ENCODE assay signal across 20 cellular contexts in the genomic region with DNA sequence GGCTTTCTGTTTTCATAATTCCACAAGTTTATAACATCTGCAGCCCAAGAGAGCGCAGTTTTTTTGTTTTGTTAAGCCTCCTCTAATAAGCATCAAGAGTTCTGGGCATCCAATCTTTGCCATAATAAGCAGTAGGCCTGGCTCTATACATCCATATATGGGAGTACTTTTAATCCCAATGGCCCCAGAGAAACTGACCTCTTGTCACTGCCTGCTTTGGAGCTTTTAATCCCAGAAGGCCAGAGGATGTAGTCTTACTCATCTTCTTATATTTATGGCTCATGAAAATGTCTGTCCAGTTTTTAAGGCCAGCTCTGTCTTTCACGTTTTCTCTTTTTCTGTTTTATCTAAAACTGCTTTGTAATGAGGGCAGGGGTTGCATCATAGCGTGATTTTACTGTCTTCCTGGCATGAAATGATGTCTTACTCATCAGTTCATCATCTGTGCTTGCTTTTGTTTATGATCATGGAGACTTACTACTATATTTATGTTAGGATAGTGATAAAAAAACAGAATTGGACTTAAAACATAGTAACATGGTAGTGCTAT.
DNase-seq lines count a peak whose midpoint lies in the region; ATAC-seq and TF ChIP-seq lines count a peak whose summit lies in the region.
"Had no signal": no experiment of that assay in that cellular context is flagged by ENCODE, and none has a peak within 500 bp of the region (broad histone marks: within the 10 kb centered on the region; RNA-seq: fewer than 3 reads in every experiment).

No MANE protein-coding gene starts in this region.

- dilution Hi-C loops in IMR-90 (cut with HindIII; ENCODE audit: low sequenced_read_pairs, unreplicated experiment): no loop called here

- H3K56ac ChIP-seq in IMR-90 (ENCODE audit: extremely low read depth, insufficient read depth, low read length): peak overlapping the region; percentile 73; the same call in 1 of the 2 replicates

- peak overlapping the region; percentile 35 for H3K18ac ChIP-seq in IMR-90 (ENCODE audit: low read depth, low read length)

- peak overlapping the region; percentile 28 for H2BK5ac ChIP-seq in IMR-90 (ENCODE audit: low read depth, low read length, poor library complexity, severe bottlenecking)

- TF ChIP-seq RAD21 in IMR-90 (IDR thresholded peaks at IDR 0.05; ENCODE audit: low read length): no peak

- peak overlapping the region; percentile 68 for H3K27ac ChIP-seq in AG04450 (ENCODE audit: low read depth, low read length)
- peak overlapping the region; percentile 81; the same call in 1 of the 2 replicates for H3K27ac ChIP-seq in IMR-90 (ENCODE audit: insufficient read depth, low read length)
- H3K27ac ChIP-seq: psoas muscle, uterus had no signal

- peak; percentile 92 for ATAC-seq in IMR-90 (ENCODE audit: low read depth)
- ATAC-seq in activated T-helper 17 cell treated with anti-CD3 and anti-CD28 coated beads, Interleukin-2, amount 50 U/mL, for 72 hours (replicated peaks): no peak
- ATAC-seq in activated CD4-positive, CD25-positive, alpha-beta regulatory T cell treated with anti-CD3 and anti-CD28 coated beads, Interleukin-2, amount 50 U/mL, for 24 hours: no peak
- ATAC-seq: activated T-cell treated with anti-CD3 and anti-CD28 coated beads, Interleukin-2, amount 50 U/mL, for 72 hours; psoas muscle; stimulated activated naive CD8-positive, alpha-beta T cell treated with anti-CD3 and anti-CD28 coated beads, Interleukin-15, Interleukin-2, amounts not matched to agents 100 U/mL and 50 U/mL, for 24 hours had no signal

- no peak overlapping the region for H3K4me3 Mint-ChIP-seq in activated T-helper 17 cell treated with anti-CD3 and anti-CD28 coated beads, Interleukin-2, amount 50 U/mL, for 72 hours
- H3K4me3 Mint-ChIP-seq: activated CD4-positive, alpha-beta memory T cell treated with anti-CD3 and anti-CD28 coated beads, Interleukin-2, amount 10 ng/mL, durations not matched to agents 7 days and 5 days; activated T-cell treated with anti-CD3 and anti-CD28 coated beads, Interleukin-2, amount 50 U/mL, for 72 hours; neural crest cell had no signal

- H3K79me1 ChIP-seq in IMR-90 (ENCODE audit: low read depth in 1 of 2, low read length in 2 of 2): no peaks in the 10 kb centered on the region

- no peak overlapping the region for H2AK9ac ChIP-seq in IMR-90 (replicated peaks; ENCODE audit: low read depth, low read length, poor library complexity)

- H2AK5ac ChIP-seq in IMR-90 (ENCODE audit: low read depth, low read length): no peak overlapping the region

- no peak overlapping the region; the same call in 1 of the 2 replicates for H4K5ac ChIP-seq in IMR-90 (ENCODE audit: low read depth, low read length)

- no peaks in the 10 kb centered on the region for H4K20me1 ChIP-seq in IMR-90 (ENCODE audit: insufficient read depth, low read length)

- H3K27ac Mint-ChIP-seq in activated T-helper 17 cell treated with anti-CD3 and anti-CD28 coated beads, Interleukin-2, amount 50 U/mL, for 72 hours: no peak overlapping the region
- H3K27ac Mint-ChIP-seq: activated CD4-positive, alpha-beta memory T cell treated with anti-CD3 and anti-CD28 coated beads, Interleukin-2, amount 10 ng/mL, durations not matched to agents 7 days and 5 days; activated T-cell treated with anti-CD3 and anti-CD28 coated beads, Interleukin-2, amount 50 U/mL, for 72 hours had no signal

- H3K36me3 ChIP-seq in IMR-90 (ENCODE audit: control insufficient read depth, insufficient read depth, low read length) (no peaks in the 10 kb centered on the region), adipocyte (ENCODE audit: control insufficient read depth, insufficient read depth, low read length, severe bottlenecking) (no peaks in the 10 kb centered on the region)
- H3K36me3 ChIP-seq: uterus had no signal

- H3K27me3 Mint-ChIP-seq in activated T-helper 17 cell treated with anti-CD3 and anti-CD28 coated beads, Interleukin-2, amount 50 U/mL, for 72 hours: no peaks in the 10 kb centered on the region
- H3K27me3 Mint-ChIP-seq: activated CD4-positive, alpha-beta memory T cell treated with anti-CD3 and anti-CD28 coated beads, Interleukin-2, amount 10 ng/mL, durations not matched to agents 7 days and 5 days had no signal

- H3K4ac ChIP-seq in IMR-90 (ENCODE audit: low read depth, low read length): peak overlapping the region; percentile 40

- peak overlapping the region in 1 of 2 experiments; percentile 53; a peak in 1 of 4 replicates for H4K8ac ChIP-seq in IMR-90 (ENCODE audit: low read depth in 2 of 2, low read length in 2 of 2)

- H3K9me1 ChIP-seq in IMR-90 (ENCODE audit: insufficient read depth, low read length): no peaks in the 10 kb centered on the region

- H3K4me3 ChIP-seq in AG04450 (ENCODE audit: low read depth, low read length) (no peak overlapping the region), IMR-90 (ENCODE audit: insufficient read depth, low read depth, low read length) (no peak overlapping the region), adipocyte (ENCODE audit: low read length) (no peak overlapping the region), fibroblast of pulmonary artery (replicated peaks; ENCODE audit: low read depth, low read length) (no peak overlapping the region)
- H3K4me3 ChIP-seq: psoas muscle, uterus had no signal

- no peak overlapping the region for H2BK15ac ChIP-seq in IMR-90 (ENCODE audit: low read depth, low read length)

- H3K9ac ChIP-seq in IMR-90 (ENCODE audit: low read depth, low read length) (no peak overlapping the region), adipocyte (ENCODE audit: low read length) (peak overlapping the region; percentile 2)

- H3K4me2 ChIP-seq in IMR-90 (ENCODE audit: low read depth, low read length): no peak overlapping the region

- DNase-seq in AG04450 (ENCODE audit: low read depth, low spot score) (peak; percentile 47), IMR-90 (peak; percentile 86), adipocyte (ENCODE audit: low read depth) (peak; percentile 60), fibroblast of pulmonary artery (ENCODE audit: low read depth) (peak; percentile 27), dermis blood vessel endothelial cell (no peak), HT-29 (ENCODE audit: low spot score) (no peak)
- DNase-seq: activated CD4-positive, alpha-beta memory T cell treated with anti-CD3 and anti-CD28 coated beads, Interleukin-2, amount 10 ng/mL, durations not matched to agents 7 days and 5 days; activated T-cell treated with anti-CD3 and anti-CD28 coated beads, Interleukin-2, amount 50 U/mL, for 72 hours; cerebellar nuclear complex; GF-D8; H7; NCI-H2081 treated with DMSO at 0.1 percent for 48 hours; NCI-H524 treated with DMSO at 0.1 percent for 48 hours; psoas muscle; stimulated activated naive CD8-positive, alpha-beta T cell treated with anti-CD3 and anti-CD28 coated beads, Interleukin-15, Interleukin-2, amounts not matched to agents 100 U/mL and 50 U/mL, for 24 hours; SW 1271; uterus had no signal

- H2AFZ ChIP-seq in IMR-90 (replicated peaks; ENCODE audit: low read length, poor library complexity): no peak overlapping the region

- H3K9me3 Mint-ChIP-seq in activated T-helper 17 cell treated with anti-CD3 and anti-CD28 coated beads, Interleukin-2, amount 50 U/mL, for 72 hours: peaks cover 5% of the 10 kb centered on the region
- H3K9me3 Mint-ChIP-seq: neural crest cell had no signal

- peaks cover 2% of the 10 kb centered on the region; the same call in 1 of the 2 replicates for H3K4me1 ChIP-seq in IMR-90 (ENCODE audit: control insufficient read depth, insufficient read depth, low read length)
- peaks cover 9% of the 10 kb centered on the region for H3K4me1 ChIP-seq in adipocyte (ENCODE audit: control insufficient read depth, insufficient read depth, low read length)
- H3K4me1 ChIP-seq: psoas muscle, uterus had no signal

- peak overlapping the region; percentile 58 for H2BK120ac ChIP-seq in IMR-90 (ENCODE audit: low read depth, low read length)

- in situ Hi-C loops in IMR-90 (cut with MboI; ENCODE audit: low sequenced_read_pairs): no loop called here

- no peak for TF ChIP-seq POLR2A in IMR-90 (IDR thresholded peaks at IDR 0.05; ENCODE audit: low read depth, low read length)

- intact Hi-C loops in IMR-90 (cut with micrococcal nuclease): no loop called here

- H3K23ac ChIP-seq in IMR-90 (ENCODE audit: low read depth, low read length): no peak overlapping the region

- no peaks in the 10 kb centered on the region for H3K27me3 ChIP-seq in AG04450 (ENCODE audit: control insufficient read depth, insufficient read depth, low read length)
- H3K27me3 ChIP-seq in IMR-90 (ENCODE audit: control insufficient read depth, insufficient read depth, low read length): no peaks in the 10 kb centered on the region
- no peaks in the 10 kb centered on the region for H3K27me3 ChIP-seq in adipocyte (replicated peaks; ENCODE audit: control insufficient read depth, insufficient read depth, low read length)
- H3K27me3 ChIP-seq: uterus had no signal

- no peak overlapping the region for H3K14ac ChIP-seq in IMR-90 (replicated peaks; ENCODE audit: low read depth, low read length)

- H3K36me3 Mint-ChIP-seq in activated T-helper 17 cell treated with anti-CD3 and anti-CD28 coated beads, Interleukin-2, amount 50 U/mL, for 72 hours (ENCODE audit: low read depth): no peaks in the 10 kb centered on the region

- CTCF ChIA-PET in AG04450 (lab: Charles Lee) (no interaction called here), IMR-90 (lab: Yijun Ruan, JAX) (no interaction called here)

- peaks cover 10% of the 10 kb centered on the region for H3K9me3 ChIP-seq in AG04450 (ENCODE audit: control insufficient read depth, insufficient read depth, low read length)
- 0 out of 2 replicates have a peak, but pooled peaks cover 3% of the 10 kb centered on the region for H3K9me3 ChIP-seq in IMR-90 (ENCODE audit: control insufficient read depth, insufficient read depth, low read length)
- H3K9me3 ChIP-seq in adipocyte (ENCODE audit: control insufficient read depth, low read length): no peaks in the 10 kb centered on the region
- H3K9me3 ChIP-seq: psoas muscle, uterus had no signal

- WGBS in IMR-90 (ENCODE audit: extremely low coverage in 2 of 2, insufficient read length in 1 of 2), 2 experiments: no CpG with 5 or more reads among the region's 3 CpGs

- POLR2A ChIA-PET in AG04450 (lab: Yijun Ruan, JAX): no interaction called here
- POLR2A ChIA-PET in IMR-90 (lab: Charles Lee; ENCODE audit: unreplicated experiment): interaction anchor here (0.7 kb wide), 1 partner anchor 16 kb away, joined by 4 read pairs; no protein-coding TSS in a partner anchor

- no TSS peak for BruUV-seq in IMR-90 (replicated peaks; lab: Mats Ljungman, UMichigan)

- no peaks in the 10 kb centered on the region for H3K4me1 Mint-ChIP-seq in activated T-helper 17 cell treated with anti-CD3 and anti-CD28 coated beads, Interleukin-2, amount 50 U/mL, for 72 hours
- H3K4me1 Mint-ChIP-seq: activated CD4-positive, alpha-beta memory T cell treated with anti-CD3 and anti-CD28 coated beads, Interleukin-2, amount 10 ng/mL, durations not matched to agents 7 days and 5 days; neural crest cell had no signal

- TF ChIP-seq CTCF in AG04450 (IDR thresholded peaks at IDR 0.05; ENCODE audit: low read depth, low read length) (no peak), IMR-90 (conservative IDR thresholded peaks at IDR 0.05; ENCODE audit: low read depth, low read length) (no peak), fibroblast of pulmonary artery (IDR thresholded peaks at IDR 0.05; ENCODE audit: low read length, missing control alignments) (no peak)

- 0 out of 2 replicates have a peak overlapping the region, but pooled peaks have one; percentile 38 for H2BK20ac ChIP-seq in IMR-90 (ENCODE audit: low read depth, low read length)

- H4K91ac ChIP-seq in IMR-90 (ENCODE audit: insufficient read depth, low read depth, low read length): peak overlapping the region; percentile 38; the same call in 1 of the 2 replicates

Comparison
In these comparisons a context has a peak if more than half of its experiments do, and no peak if none do; other contexts are left out.
1. DNase-seq: peak in AG04450 (single experiment), IMR-90 (single experiment), adipocyte (single experiment) and fibroblast of pulmonary artery (single experiment); none in dermis blood vessel endothelial cell (single experiment) and HT-29 (single experiment).